13 cellular contexts compared by ENCODE assay signal in the genomic region with DNA sequence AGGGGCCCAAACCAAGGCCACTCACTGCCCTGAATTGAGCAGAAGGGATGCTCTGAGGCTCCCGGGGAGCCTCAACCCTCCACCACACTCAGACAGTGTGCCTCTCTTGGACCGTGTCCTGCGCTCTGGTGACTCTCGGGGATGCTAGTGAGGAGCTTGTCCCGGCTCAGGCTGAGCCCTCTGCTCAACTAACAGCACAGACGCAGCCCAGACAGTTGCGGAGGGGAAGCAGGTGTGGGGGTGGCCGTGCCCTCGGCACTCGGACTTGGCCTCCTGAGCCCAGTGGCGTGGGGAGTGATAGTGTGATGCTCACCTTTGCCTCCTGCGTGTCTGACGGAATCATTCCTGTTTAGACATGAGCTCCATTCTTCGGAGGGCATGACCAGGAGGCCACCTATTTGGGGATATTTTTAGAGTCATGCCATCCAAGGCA.
"Had no signal": no experiment of that assay in that cellular context is flagged by ENCODE, and none has a peak within 500 bp of the region (broad histone marks: within the 10 kb centered on the region; RNA-seq: fewer than 3 reads in every experiment).

No MANE protein-coding gene starts in this region.

- ATAC-seq: activated CD4-positive, CD25-positive, alpha-beta regulatory T cell treated with anti-CD3 and anti-CD28 coated beads, Interleukin-2, amount 50 U/mL, for 24 hours; mucosa of descending colon had no signal

- H3K9me3 ChIP-seq: mucosa of descending colon, thyroid gland had no signal

- H3K36me3 ChIP-seq: cardiac muscle cell, thyroid gland had no signal

- H3K27me3 ChIP-seq: cardiac muscle cell, thyroid gland had no signal

- H3K4me1 ChIP-seq: parathyroid adenoma had no signal

- DNase-seq: activated CD4-positive, alpha-beta T cell treated with anti-CD3 and anti-CD28 coated beads, Interleukin-2, amount 50 U/mL, for 4 hours; erythroblast; naive B cell; stimulated activated CD4-positive, alpha-beta T cell treated with anti-CD3 and anti-CD28 coated beads, Interleukin-12 subunit alpha, Interleukin-12 subunit beta, amount 100 ng/mL, for 4 hours; stimulated activated CD4-positive, alpha-beta T cell treated with anti-CD3 and anti-CD28 coated beads, Interleukin-1b, Interleukin-23, amount 100 ng/mL, for 48 hours; stimulated activated CD8-positive, alpha-beta memory T cell treated with anti-CD3 and anti-CD28 coated beads, Interleukin-4, amount 100 ng/mL, for 48 hours; stimulated activated naive CD4-positive, alpha-beta T cell; T1000; thyroid gland had no signal

- H3K27ac ChIP-seq: cardiac muscle cell, parathyroid adenoma, thyroid gland had no signal

- H3K4me3 ChIP-seq: cardiac muscle cell, mucosa of descending colon, thyroid gland had no signal
